1 cellular context compared by ENCODE assay signal in genomic region chr13:28336193-28336657, GRCh38.
TF ChIP-seq lines count a peak whose summit lies in the region.

No MANE protein-coding gene starts in this region.

TF ChIP-seq in HEK293, 187 proteins besides CTCF, POLR2A, EP300 and RAD21 (continued from another document and continues in another):
- TF ChIP-seq SETDB1 (IDR thresholded peaks at IDR 0.05; ENCODE audit: insufficient read length, low read length) (no peak), ZNF621 (tag by site-specific recombination; IDR thresholded peaks at IDR 0.05) (no peak), ZNF555 (tag by site-specific recombination; conservative IDR thresholded peaks at IDR 0.05) (no peak), KLF1 (tag by site-specific recombination; IDR thresholded peaks at IDR 0.05) (no peak), ZIC2 (tag by site-specific recombination; IDR thresholded peaks at IDR 0.05) (peak; percentile 76), ZFP69B (tag by site-specific recombination; IDR thresholded peaks at IDR 0.05) (no peak), ZNF391 (tag by site-specific recombination; IDR thresholded peaks at IDR 0.05; ENCODE audit: borderline replicate concordance, low read depth) (no peak), ZBTB1 (tag by site-specific recombination; IDR thresholded peaks at IDR 0.05) (no peak), ZBTB17 (tag by site-specific recombination; IDR thresholded peaks at IDR 0.05) (0 out of 2 replicates have a peak, but pooled peaks have one; percentile 31), SP3 (tag by site-specific recombination; IDR thresholded peaks at IDR 0.05) (no peak), ZNF488 (tag by site-specific recombination; IDR thresholded peaks at IDR 0.05) (0 out of 2 replicates have a peak, but pooled peaks have one; percentile 33), ZNF645 (tag by site-specific recombination; IDR thresholded peaks at IDR 0.05) (no peak), ZNF10 (tag by site-specific recombination; IDR thresholded peaks at IDR 0.05) (peak; percentile 42; the same call in 1 of the 2 replicates), ZNF175 (tag by site-specific recombination; IDR thresholded peaks at IDR 0.05) (no peak), RBAK (tag by site-specific recombination; IDR thresholded peaks at IDR 0.05) (no peak), ZNF211 (tag by site-specific recombination; IDR thresholded peaks at IDR 0.05; ENCODE audit: low read depth) (no peak), ZBTB48 (tag by site-specific recombination; IDR thresholded peaks at IDR 0.05) (no peak), HOXC10 (CRISPR knock-in tag; IDR thresholded peaks at IDR 0.05) (no peak), PRDM1 (tag by site-specific recombination; IDR thresholded peaks at IDR 0.05) (no peak), ZNF146 (tag by site-specific recombination; IDR thresholded peaks at IDR 0.05) (no peak), ZNF324 (tag by site-specific recombination; IDR thresholded peaks at IDR 0.05) (no peak), ZNF169 (tag by site-specific recombination; IDR thresholded peaks at IDR 0.05) (no peak), ZNF513 (tag by site-specific recombination; IDR thresholded peaks at IDR 0.05) (no peak), ZNF639 (tag by site-specific recombination; IDR thresholded peaks at IDR 0.05) (no peak), YY2 (tag by site-specific recombination; IDR thresholded peaks at IDR 0.05) (no peak), ZNF747 (tag by site-specific recombination; IDR thresholded peaks at IDR 0.05) (no peak), ZNF623 (tag by site-specific recombination; IDR thresholded peaks at IDR 0.05) (no peak), ZNF24 (tag by site-specific recombination; IDR thresholded peaks at IDR 0.05) (0 out of 2 replicates have a peak, but pooled peaks have one; percentile 34), ZNF514 (tag by site-specific recombination; IDR thresholded peaks at IDR 0.05) (no peak), ZNF18 (tag by site-specific recombination; IDR thresholded peaks at IDR 0.05) (0 out of 2 replicates have a peak, but pooled peaks have one; percentile 44), ZNF223 (tag by site-specific recombination; IDR thresholded peaks at IDR 0.05) (no peak), ZNF266 (tag by site-specific recombination; IDR thresholded peaks at IDR 0.05; ENCODE audit: low read depth) (no peak), ZNF629 (tag by site-specific recombination; IDR thresholded peaks at IDR 0.05) (no peak), ZNF664 (tag by site-specific recombination; IDR thresholded peaks at IDR 0.05) (no peak), PRDM6 (tag by site-specific recombination; IDR thresholded peaks at IDR 0.05) (peak; percentile 90), ZNF518A (tag by site-specific recombination; conservative IDR thresholded peaks at IDR 0.05; ENCODE audit: low read depth) (no peak), ZNF433 (tag by site-specific recombination; IDR thresholded peaks at IDR 0.05; ENCODE audit: low read depth) (no peak), ZNF280D (tag by site-specific recombination; IDR thresholded peaks at IDR 0.05) (no peak), ZNF354C (tag by site-specific recombination; IDR thresholded peaks at IDR 0.05; ENCODE audit: borderline replicate concordance, low read depth) (no peak), ZNF416 (tag by site-specific recombination; IDR thresholded peaks at IDR 0.05) (no peak), ZNF76 (tag by site-specific recombination; IDR thresholded peaks at IDR 0.05; ENCODE audit: borderline replicate concordance, low read depth) (no peak), KLF16 (tag by site-specific recombination; IDR thresholded peaks at IDR 0.05) (no peak), ZNF19 (tag by site-specific recombination; IDR thresholded peaks at IDR 0.05; ENCODE audit: low read depth) (no peak), ZNF776 (tag by site-specific recombination; IDR thresholded peaks at IDR 0.05; ENCODE audit: borderline replicate concordance) (no peak), SCRT1 (tag by site-specific recombination; IDR thresholded peaks at IDR 0.05; ENCODE audit: borderline replicate concordance) (peak; percentile 48; the same call in 1 of the 2 replicates)
